Comparison of ENCODE assay signal across 10 cellular contexts in the genomic region with DNA sequence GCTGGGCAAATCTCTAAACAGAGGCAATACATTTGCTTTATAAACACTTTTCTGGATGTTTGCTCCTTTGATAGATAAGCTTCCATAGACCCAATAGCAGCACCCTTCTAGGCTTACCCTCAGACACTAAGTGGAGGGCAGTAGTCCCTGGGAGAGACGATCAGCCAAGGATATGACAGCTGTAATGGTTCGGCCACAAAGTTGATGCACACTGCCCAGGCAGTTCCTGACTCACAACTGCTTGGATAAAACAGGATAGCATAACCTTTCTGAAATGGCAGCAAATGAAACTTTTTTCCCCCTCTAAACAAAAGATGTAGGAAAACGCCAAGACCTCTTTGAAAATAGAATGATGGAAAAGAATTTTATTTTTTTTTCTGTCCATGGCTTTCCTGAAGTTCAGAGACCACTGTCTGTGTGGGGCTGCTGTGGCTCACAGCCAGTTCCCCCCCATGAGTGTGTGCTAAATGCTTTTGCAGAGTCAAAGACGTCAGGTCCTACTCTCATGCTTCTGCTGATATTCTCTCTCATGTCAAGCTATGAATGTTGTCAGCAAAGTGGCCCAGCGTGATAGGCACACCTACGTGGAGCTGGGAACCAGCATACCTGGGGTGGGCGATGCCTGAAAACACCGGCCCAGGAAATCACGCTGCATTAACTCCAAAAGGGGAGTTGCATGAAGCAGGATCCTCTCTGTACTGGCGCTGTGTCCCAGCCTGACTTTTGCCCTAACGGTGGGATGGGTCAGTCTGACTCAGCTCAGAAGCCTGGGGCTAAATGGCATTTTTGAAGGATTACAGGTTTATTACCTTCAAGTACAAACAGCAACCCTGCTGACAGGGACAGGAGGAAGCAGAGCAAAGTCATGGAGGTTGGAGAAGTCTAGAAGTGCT. TPM values are rescaled to one million over a fixed set of nuclear protein-coding genes. Genes with fewer than 3 reads are reported as not detected.
A peak's percentile ranks its signal among the peaks of the same experiment; 100 is the strongest.
DNase-seq lines count a peak whose midpoint lies in the region; ATAC-seq, FAIRE-seq and TF ChIP-seq lines count a peak whose summit lies in the region.
"Had no signal": no experiment of that assay in that cellular context is flagged by ENCODE, and none has a peak within 500 bp of the region (broad histone marks: within the 10 kb centered on the region; RNA-seq: fewer than 3 reads in every experiment).

No MANE protein-coding gene starts in this region.

- 44% methylated on average over 11 of the region's 11 CpGs for WGBS in urinary bladder

- H3K27ac Mint-ChIP-seq in WTC11 = peak overlapping the region; percentile 63; the same call in 1 of the 2 replicates
- H3K27ac Mint-ChIP-seq: activated naive CD8-positive, alpha-beta T cell treated with anti-CD3 and anti-CD28 coated beads, Interleukin-2, amount 50 U/mL, for 24 hours had no signal

- no peak overlapping the region for H2AFZ ChIP-seq in keratinocyte (ENCODE audit: control insufficient read depth, low read length)

- H3K27ac ChIP-seq in keratinocyte (ENCODE audit: control insufficient read depth, insufficient read depth, low read length) (peak overlapping the region; percentile 95), urinary bladder (ENCODE audit: low read depth) (peak overlapping the region; percentile 63)

- ATAC-seq in WTC11 (peak; percentile 29; the same call in 1 of the 2 replicates), GM18873 (IDR thresholded peaks at IDR 0.05; ENCODE audit: low FRiP score, unreplicated experiment) (no peak)
- ATAC-seq: activated naive CD8-positive, alpha-beta T cell treated with anti-CD3 and anti-CD28 coated beads, Interleukin-2, amount 50 U/mL, for 24 hours had no signal

- H3K79me2 ChIP-seq in keratinocyte (ENCODE audit: control insufficient read depth, insufficient read depth, low read length) = no peaks in the 10 kb centered on the region

- no peaks in the 10 kb centered on the region for H3K4me1 Mint-ChIP-seq in WTC11

- H3K27me3 Mint-ChIP-seq in WTC11 (ENCODE audit: low read depth) = no peaks in the 10 kb centered on the region
- H3K27me3 Mint-ChIP-seq: activated naive CD8-positive, alpha-beta T cell treated with anti-CD3 and anti-CD28 coated beads, Interleukin-2, amount 50 U/mL, for 24 hours had no signal

- POLR2A ChIA-PET in WTC11 (lab: Charles Lee) = no interaction called here

- no peaks in the 10 kb centered on the region for H3K9me3 ChIP-seq in keratinocyte (ENCODE audit: control insufficient read depth, low read depth, low read length)

- H3K9me3 Mint-ChIP-seq in WTC11 = no peaks in the 10 kb centered on the region
- H3K9me3 Mint-ChIP-seq: activated naive CD8-positive, alpha-beta T cell treated with anti-CD3 and anti-CD28 coated beads, Interleukin-2, amount 50 U/mL, for 24 hours had no signal

- no peak for TF ChIP-seq CTCF in WTC11 (IDR thresholded peaks at IDR 0.05)
- no peak for TF ChIP-seq CTCF in keratinocyte (optimal IDR thresholded peaks at IDR 0.05 in 1 of 3, IDR thresholded peaks at IDR 0.05 in 1 of 3, conservative IDR thresholded peaks at IDR 0.05 in 1 of 3; ENCODE audit: extremely low read depth in 1 of 3, insufficient read depth in 2 of 3, low read length in 3 of 3)

- dilution Hi-C loops in keratinocyte (cut with MboI; ENCODE audit: extremely low pct_ligation_motif_present, low sequenced_read_pairs) = no loop called here

- CTCF ChIA-PET in WTC11 (lab: Charles Lee) = interaction anchor here (1.0 to 2.0 kb wide), 3 partner anchors 12 to 321 kb away, joined by 4 to 9 read pairs (median 5); no protein-coding TSS in a partner anchor

- H3K9ac ChIP-seq in keratinocyte (ENCODE audit: control insufficient read depth, extremely low read depth, insufficient read depth, low read length) = peak overlapping the region; percentile 74

- H3K4me3 Mint-ChIP-seq in WTC11 = no peak overlapping the region
- H3K4me3 Mint-ChIP-seq: activated naive CD8-positive, alpha-beta T cell treated with anti-CD3 and anti-CD28 coated beads, Interleukin-2, amount 50 U/mL, for 24 hours had no signal

- H3K4me3 ChIP-seq in keratinocyte (ENCODE audit: control insufficient read depth in 2 of 3, extremely low read depth in 1 of 3, insufficient read depth in 2 of 3, low read depth in 1 of 3, low read length in 3 of 3) = peak overlapping the region in 1 of 3 experiments; percentile 22
- H3K4me3 ChIP-seq in urinary bladder (ENCODE audit: low read depth, low read length) = no peak overlapping the region

- peak; percentile 92 for FAIRE-seq in keratinocyte (lab: Jason Lieb, UNC)

- H3K4me1 ChIP-seq in keratinocyte (ENCODE audit: control insufficient read depth, extremely low read depth, insufficient read depth, low read length) = peaks cover 55% of the 10 kb centered on the region
- no peaks in the 10 kb centered on the region for H3K4me1 ChIP-seq in urinary bladder (ENCODE audit: insufficient read depth)

- H3K4me2 ChIP-seq in keratinocyte (ENCODE audit: control insufficient read depth, extremely low read depth, insufficient read depth, low read depth, low read length) = peak overlapping the region; percentile 74

- peak; percentile 25 for DNase-seq in SIG-M5 treated with dmso at 0.1 percent for 504 hours (lab: John Stamatoyannopoulos, UW; ENCODE audit: unreplicated experiment)
- no peak for DNase-seq in SIG-M5 (lab: John Stamatoyannopoulos, UW)
- DNase-seq in WTC11 (ENCODE audit: low spot score) = no peak
- peak; percentile 97 for DNase-seq in keratinocyte (ENCODE audit: low read depth, low spot score)
- no peak for DNase-seq in NCI-H524 (lab: John Stamatoyannopoulos, UW)
- no peak for DNase-seq in NOMO-1 treated with DMSO at 0.1 percent for 48 hours (lab: John Stamatoyannopoulos, UW; ENCODE audit: unreplicated experiment)
- DNase-seq: activated naive CD8-positive, alpha-beta T cell treated with anti-CD3 and anti-CD28 coated beads, Interleukin-2, amount 50 U/mL, for 24 hours had no signal

- no peaks in the 10 kb centered on the region for H4K20me1 ChIP-seq in keratinocyte (ENCODE audit: control insufficient read depth, extremely low read depth, insufficient read depth, low read length)

- H3K36me3 Mint-ChIP-seq in WTC11 = peaks cover 24% of the 10 kb centered on the region

- H3K36me3 ChIP-seq in keratinocyte (ENCODE audit: control insufficient read depth in 2 of 2, extremely low read depth in 1 of 2, insufficient read depth in 2 of 2, low read length in 2 of 2) (peaks cover 5 to 11% of the 10 kb centered on the region in 2 experiments), urinary bladder (ENCODE audit: insufficient read depth) (no peaks in the 10 kb centered on the region)

- no peaks in the 10 kb centered on the region for H3K9me1 ChIP-seq in keratinocyte (ENCODE audit: control insufficient read depth, extremely low read depth, insufficient read depth, low read length)

- no peaks in the 10 kb centered on the region for H3K27me3 ChIP-seq in keratinocyte (ENCODE audit: control insufficient read depth, extremely low read depth, insufficient read depth, low read length)

TF ChIP-seq in WTC11, 78 proteins besides CTCF, POLR2A, EP300 and RAD21:
- peak; percentile 28; the same call in 1 of the 2 replicates for TF ChIP-seq GABPB1 (CRISPR knock-in tag; IDR thresholded peaks at IDR 0.05)
- TF ChIP-seq KAT7 (CRISPR knock-in tag; IDR thresholded peaks at IDR 0.05; ENCODE audit: borderline replicate concordance) = no peak

RNA-seq across cellular contexts. Expression of a gene that starts 8.8 kb away (rescaled TPM):
- total RNA-seq in WTC11 (2021) (30.7 to 32.9 TPM (median 31.3 TPM) in 3 replicates), urinary bladder (46.4 TPM)
- polyA plus RNA-seq in keratinocyte (44.9 to 80.1 TPM (median 59.5 TPM) in 3 replicates), urinary bladder (24.1 TPM)
- polyA plus RNA-seq in keratinocyte (2011; ENCODE audit: low read depth) = 21.9 TPM
- polyA plus RNA-seq in keratinocyte (2011; cell fraction: cytosol; rRNA removed) = 44.6 and 83.1 TPM in 2 replicates
- 21.9 and 27.8 TPM in 2 replicates for polyA plus RNA-seq in keratinocyte (2011; cell fraction: nucleus; rRNA removed)
- polyA plus RNA-seq in keratinocyte (2012; ENCODE audit: low replicate concordance) = 29.9 and 53.5 TPM in 2 replicates
- polyA minus RNA-seq in keratinocyte = 5.9 to 32.7 TPM (median 13.5 TPM) in 3 replicates
- 16.1 TPM for polyA minus RNA-seq in keratinocyte (2011; cell fraction: cytosol; rRNA and poly(A)+ RNA removed)
- 7.9 and 15.9 TPM in 2 replicates for polyA minus RNA-seq in keratinocyte (2011; cell fraction: nucleus; rRNA and poly(A)+ RNA removed)

RNA-seq across cellular contexts. Expression of a gene that starts 31.7 kb away (rescaled TPM):
- total RNA-seq in WTC11 (2021) (2.0 to 3.7 TPM (median 2.7 TPM) in 3 replicates), urinary bladder (0.95 TPM)
- polyA plus RNA-seq in keratinocyte (0.08 to 0.28 TPM (median 0.17 TPM) in 3 replicates), urinary bladder (0.30 TPM)
- polyA plus RNA-seq in keratinocyte (2011; ENCODE audit: low read depth) = 3.1 TPM
- 0.06 TPM in 2 replicates for polyA plus RNA-seq in keratinocyte (2011; cell fraction: cytosol; rRNA removed)
- polyA plus RNA-seq in keratinocyte (2011; cell fraction: nucleus; rRNA removed) = 0.64 and 0.87 TPM in 2 replicates
- polyA plus RNA-seq in keratinocyte (2012; ENCODE audit: low replicate concordance) = 2.3 TPM in 1 of 2 replicates, not detected in the other
- 0.38 TPM in 1 of 3 replicates, not detected in the others for polyA minus RNA-seq in keratinocyte
- not detected for polyA minus RNA-seq in keratinocyte (2011; cell fraction: cytosol; rRNA and poly(A)+ RNA removed)
- 0.53 and 1.1 TPM in 2 replicates for polyA minus RNA-seq in keratinocyte (2011; cell fraction: nucleus; rRNA and poly(A)+ RNA removed)

RNA-seq across cellular contexts. Expression of a gene that starts 53.3 kb away (rescaled TPM):
- 10.9 to 12.9 TPM (median 12.5 TPM) in 3 replicates for total RNA-seq in WTC11 (2021)
- not detected in 3 replicates for polyA plus RNA-seq in keratinocyte
- polyA plus RNA-seq in keratinocyte (2011; ENCODE audit: low read depth) = not detected
- not detected in 2 replicates for polyA plus RNA-seq in keratinocyte (2011; cell fraction: cytosol; rRNA removed)
- polyA plus RNA-seq in keratinocyte (2011; cell fraction: nucleus; rRNA removed) = not detected in 2 replicates
- 0.13 TPM in 1 of 2 replicates, not detected in the other for polyA plus RNA-seq in keratinocyte (2012; ENCODE audit: low replicate concordance)
- polyA minus RNA-seq in keratinocyte = not detected in 3 replicates
- polyA minus RNA-seq in keratinocyte (2011; cell fraction: cytosol; rRNA and poly(A)+ RNA removed) = not detected
- polyA minus RNA-seq in keratinocyte (2011; cell fraction: nucleus; rRNA and poly(A)+ RNA removed) = not detected in 2 replicates
- 2.5 TPM for total RNA-seq in urinary bladder
- polyA plus RNA-seq in urinary bladder = 0.16 TPM
- total RNA-seq: lower leg skin had no signal

Comparison
In these comparisons a context has a peak if more than half of its experiments do, and no peak if none do; other contexts are left out.
1. DNase-seq: peak in SIG-M5 treated with dmso at 0.1 percent for 504 hours (single experiment) and keratinocyte (single experiment); none in SIG-M5 (single experiment), WTC11 (single experiment), NCI-H524 (0 of 2) and NOMO-1 treated with DMSO at 0.1 percent for 48 hours (single experiment).